8 cellular contexts compared by ENCODE assay signal in genomic region chr11:93740802-93741093, GRCh38. TPM values are rescaled to one million over a fixed set of nuclear protein-coding genes. Genes with fewer than 3 reads are reported as not detected.
DNase-seq lines count a peak whose midpoint lies in the region; ATAC-seq and TF ChIP-seq lines count a peak whose summit lies in the region.

No MANE protein-coding gene starts in this region.

- no peaks in the 10 kb centered on the region for H3K9me2 ChIP-seq in PC-3 (replicated peaks; ENCODE audit: low read length)

- H3K36me3 Mint-ChIP-seq in CD8-positive, alpha-beta T cell: peaks cover 67% of the 10 kb centered on the region
- H3K36me3 Mint-ChIP-seq in activated T-helper 2 cell treated with anti-CD3 and anti-CD28 coated beads, Interferon-gamma antibody, Interleukin-2, Interleukin-4, amounts not matched to agents 10 μg/mL and 5 μg/mL and 100 μg/mL, durations not matched to agents 14 hours and 24 hours and 36 hours (ENCODE audit: low read depth): peaks cover 67% of the 10 kb centered on the region

- no peaks in the 10 kb centered on the region for H3K9me3 ChIP-seq in CD8-positive, alpha-beta T cell (ENCODE audit: low read length)
- no peaks in the 10 kb centered on the region for H3K9me3 ChIP-seq in PC-3 (ENCODE audit: low read length)
- H3K9me3 ChIP-seq in neuron (ENCODE audit: low read length): no peaks in the 10 kb centered on the region
- H3K9me3 ChIP-seq in thoracic aorta: no peaks in the 10 kb centered on the region

- H4K20me1 ChIP-seq in PC-3 (ENCODE audit: low read length): peaks cover 47% of the 10 kb centered on the region

- peak overlapping the region; percentile 95 for H3K4me2 ChIP-seq in PC-3 (ENCODE audit: low read length)

- peak overlapping the region; percentile 89 for H3K27ac ChIP-seq in CD8-positive, alpha-beta T cell (ENCODE audit: low read depth, low read length)
- H3K27ac ChIP-seq in PC-3 (ENCODE audit: low read length): peak overlapping the region; percentile 75
- peak overlapping the region; percentile 81 to 96 for H3K27ac ChIP-seq in thoracic aorta

- H2AFZ ChIP-seq in PC-3 (ENCODE audit: low read length) (peak overlapping the region; percentile 20), neuron (ENCODE audit: low read depth, low read length) (peak overlapping the region; percentile 2)

- peaks cover 52% of the 10 kb centered on the region for H3K4me1 ChIP-seq in CD8-positive, alpha-beta T cell (ENCODE audit: insufficient read depth, low read length)
- H3K4me1 ChIP-seq in PC-3 (ENCODE audit: insufficient read depth, low read length) (peaks cover 35% of the 10 kb centered on the region), neuron (ENCODE audit: insufficient read depth, low read length) (peaks cover 29% of the 10 kb centered on the region), thoracic aorta (ENCODE audit: control insufficient read depth in 1 of 2, low read depth in 2 of 2) (peaks cover 24 to 61% of the 10 kb centered on the region in 2 donors)

- peaks cover 71% of the 10 kb centered on the region for H3K4me1 Mint-ChIP-seq in CD8-positive, alpha-beta T cell (ENCODE audit: low read depth)
- peaks cover 50% of the 10 kb centered on the region for H3K4me1 Mint-ChIP-seq in activated T-helper 2 cell treated with anti-CD3 and anti-CD28 coated beads, Interferon-gamma antibody, Interleukin-2, Interleukin-4, amounts not matched to agents 10 μg/mL and 5 μg/mL and 100 μg/mL, durations not matched to agents 14 hours and 24 hours and 36 hours (ENCODE audit: low read depth)

- peaks cover 30% of the 10 kb centered on the region for H3F3A ChIP-seq in PC-3 (ENCODE audit: low read length, unreplicated experiment)

- peaks cover 30% of the 10 kb centered on the region for H3K36me3 ChIP-seq in CD8-positive, alpha-beta T cell (ENCODE audit: insufficient read depth, low read length)
- H3K36me3 ChIP-seq in PC-3 (ENCODE audit: low read depth, low read length) (peaks cover 46% of the 10 kb centered on the region), neuron (ENCODE audit: insufficient read depth, low read length) (peaks cover 45% of the 10 kb centered on the region), thoracic aorta (peaks cover 9% of the 10 kb centered on the region)

- peak; percentile 37 to 71 (median 59) for DNase-seq in CD8-positive, alpha-beta T cell
- DNase-seq in HPDE6-E6E7 (ENCODE audit: extremely low spot score) (peak; percentile 21), PC-3 (peak; percentile 63), fibroblast of pulmonary artery (ENCODE audit: low read depth) (peak; percentile 71), thoracic aorta (ENCODE audit: low spot score) (no peak)
- peak; percentile 42 for DNase-seq in activated T-helper 2 cell treated with anti-CD3 and anti-CD28 coated beads, Interferon-gamma antibody, Interleukin-2, Interleukin-4, amounts not matched to agents 10 μg/mL and 5 μg/mL and 100 μg/mL, durations not matched to agents 14 hours and 24 hours and 36 hours (ENCODE audit: low spot score)

- TF ChIP-seq CTCF in CD8-positive, alpha-beta T cell (IDR thresholded peaks at IDR 0.05): no peak
- TF ChIP-seq CTCF in PC-3 (conservative IDR thresholded peaks at IDR 0.05; ENCODE audit: low read depth, low read length): peak; percentile 20; the same call in 1 of the 2 replicates
- no peak for TF ChIP-seq CTCF in fibroblast of pulmonary artery (IDR thresholded peaks at IDR 0.05; ENCODE audit: low read length, missing control alignments)
- no peak for TF ChIP-seq CTCF in thoracic aorta (IDR thresholded peaks at IDR 0.05)

- POLR2A ChIA-PET in CD8-positive, alpha-beta T cell (lab: Charles Lee): interaction anchor here (0.6 to 5.3 kb wide), 15 partner anchors 10 to 1491 kb away, joined by 3 to 78 read pairs (median 4); partner anchors contain the start of genes CEP295, MED17, PANX1 and SESN3
- POLR2A ChIA-PET in PC-3 (lab: Charles Lee; ENCODE audit: unreplicated experiment): interaction anchor here (0.7 to 1.5 kb wide), 5 partner anchors 12 to 278 kb away, joined by 3 to 23 read pairs (median 8); partner anchors contain the start of gene MED17

- peak; percentile 37 for ATAC-seq in CD8-positive, alpha-beta T cell
- peak; percentile 31 for ATAC-seq in GM19455 (IDR thresholded peaks at IDR 0.05; ENCODE audit: unreplicated experiment)
- ATAC-seq in PC-3: peak; percentile 27
- no peak for ATAC-seq in thoracic aorta (ENCODE audit: insufficient number of reproducible peaks, low FRiP score, low read depth)

- H3K4me3 Mint-ChIP-seq in CD8-positive, alpha-beta T cell: peak overlapping the region; percentile 100
- peak overlapping the region; percentile 99 for H3K4me3 Mint-ChIP-seq in activated T-helper 2 cell treated with anti-CD3 and anti-CD28 coated beads, Interferon-gamma antibody, Interleukin-2, Interleukin-4, amounts not matched to agents 10 μg/mL and 5 μg/mL and 100 μg/mL, durations not matched to agents 14 hours and 24 hours and 36 hours (ENCODE audit: low read depth)

- H3K27me3 Mint-ChIP-seq in CD8-positive, alpha-beta T cell (ENCODE audit: low read depth): no peaks in the 10 kb centered on the region
- no peaks in the 10 kb centered on the region for H3K27me3 Mint-ChIP-seq in activated T-helper 2 cell treated with anti-CD3 and anti-CD28 coated beads, Interferon-gamma antibody, Interleukin-2, Interleukin-4, amounts not matched to agents 10 μg/mL and 5 μg/mL and 100 μg/mL, durations not matched to agents 14 hours and 24 hours and 36 hours (ENCODE audit: low read depth)

- peak overlapping the region; percentile 100 for H3K27ac Mint-ChIP-seq in CD8-positive, alpha-beta T cell
- H3K27ac Mint-ChIP-seq in activated T-helper 2 cell treated with anti-CD3 and anti-CD28 coated beads, Interferon-gamma antibody, Interleukin-2, Interleukin-4, amounts not matched to agents 10 μg/mL and 5 μg/mL and 100 μg/mL, durations not matched to agents 14 hours and 24 hours and 36 hours: peak overlapping the region; percentile 99

- no peaks in the 10 kb centered on the region for H3K27me3 ChIP-seq in CD8-positive, alpha-beta T cell (ENCODE audit: insufficient read depth, low read length)
- H3K27me3 ChIP-seq in PC-3 (ENCODE audit: low read length): no peaks in the 10 kb centered on the region
- H3K27me3 ChIP-seq in neuron (ENCODE audit: insufficient read depth, low read length): no peaks in the 10 kb centered on the region
- H3K27me3 ChIP-seq in thoracic aorta (replicated peaks; ENCODE audit: insufficient read depth): no peaks in the 10 kb centered on the region

- peak overlapping the region; percentile 99 for H3K9ac ChIP-seq in PC-3 (ENCODE audit: low read length)

- no peaks in the 10 kb centered on the region for H3K9me3 Mint-ChIP-seq in CD8-positive, alpha-beta T cell
- H3K9me3 Mint-ChIP-seq in activated T-helper 2 cell treated with anti-CD3 and anti-CD28 coated beads, Interferon-gamma antibody, Interleukin-2, Interleukin-4, amounts not matched to agents 10 μg/mL and 5 μg/mL and 100 μg/mL, durations not matched to agents 14 hours and 24 hours and 36 hours: no peaks in the 10 kb centered on the region

- H3K79me2 ChIP-seq in PC-3 (ENCODE audit: low read length): peaks cover 82% of the 10 kb centered on the region

- peak overlapping the region; percentile 81 for H3K4me3 ChIP-seq in CD8-positive, alpha-beta T cell (ENCODE audit: low read depth, low read length)
- H3K4me3 ChIP-seq in PC-3 (ENCODE audit: low read length): peak overlapping the region; percentile 96
- peak overlapping the region; percentile 96 for H3K4me3 ChIP-seq in fibroblast of pulmonary artery (replicated peaks; ENCODE audit: low read depth, low read length)
- H3K4me3 ChIP-seq in neuron (ENCODE audit: low read length): peak overlapping the region; percentile 96
- H3K4me3 ChIP-seq in thoracic aorta: peak overlapping the region; percentile 82

- CTCF ChIA-PET in CD8-positive, alpha-beta T cell (lab: Charles Lee): interaction anchor here (0.8 to 1.4 kb wide), 7 partner anchors 12 to 57 kb away, joined by 3 to 10 read pairs (median 3); partner anchors contain the start of gene MED17
- CTCF ChIA-PET in PC-3 (lab: Charles Lee): interaction anchor here (0.6 kb wide), 1 partner anchor 865 kb away, joined by 3 read pairs; no protein-coding TSS in a partner anchor

- intact Hi-C loops in CD8-positive, alpha-beta T cell (cut with DNase I, micrococcal nuclease): loop anchor here (1.0 to 10.0 kb wide), 10 partner anchors 44 to 1234 kb away; partner anchors contain the start of genes ANKRD49 (in 2 of the 2), CEP295 (in 2 of the 2), CWC15 (in 2 of the 2) and KDM4D (in 2 of the 2)
- intact Hi-C loops in PC-3 (cut with micrococcal nuclease): loop anchor here (1.0 to 2.0 kb wide), 3 partner anchors 26 to 110 kb away; partner anchors contain the start of genes MED17 and VSTM5
- intact Hi-C loops in activated T-helper 2 cell treated with anti-CD3 and anti-CD28 coated beads, Interferon-gamma antibody, Interleukin-2, Interleukin-4, amounts not matched to agents 10 μg/mL and 5 μg/mL and 100 μg/mL, durations not matched to agents 14 hours and 24 hours and 36 hours (cut with micrococcal nuclease): loop anchor here (1.0 to 5.0 kb wide), 9 partner anchors 44 to 1327 kb away; partner anchors contain the start of genes ANKRD49, CEP295, FUT4 and MED17

- BruUV-seq in PC-3 (replicated peaks; lab: Mats Ljungman, UMichigan): no TSS peak

RNA-seq across cellular contexts. Expression of gene TAF1D, which starts 0.5 kb away (rescaled TPM):
- 100 to 1,000 TPM; 167 to 190 TPM for total RNA-seq in CD8-positive, alpha-beta T cell
- total RNA-seq in PC-3 (2014; rRNA removed): 117 and 135 TPM in 2 replicates
- total RNA-seq in activated T-helper 2 cell treated with anti-CD3 and anti-CD28 coated beads, Interferon-gamma antibody, Interleukin-2, Interleukin-4, amounts not matched to agents 10 μg/mL and 5 μg/mL and 100 μg/mL, durations not matched to agents 14 hours and 24 hours and 36 hours: 344 TPM in 2 replicates
- 100 to 1,000 TPM in 1 of 2 donors, 10 to 100 TPM in 1; 99.4 to 231 TPM for total RNA-seq in thoracic aorta

RNA-seq across cellular contexts. Expression of gene C11orf54, which starts 0.7 kb away (rescaled TPM):
- total RNA-seq in CD8-positive, alpha-beta T cell: 1 to 10 TPM; 7.7 to 9.4 TPM
- total RNA-seq in PC-3 (2014; rRNA removed): 24.3 and 32.4 TPM in 2 replicates
- 19.3 and 21.2 TPM in 2 replicates for total RNA-seq in activated T-helper 2 cell treated with anti-CD3 and anti-CD28 coated beads, Interferon-gamma antibody, Interleukin-2, Interleukin-4, amounts not matched to agents 10 μg/mL and 5 μg/mL and 100 μg/mL, durations not matched to agents 14 hours and 24 hours and 36 hours
- 10 to 100 TPM; 20.2 to 32.0 TPM for total RNA-seq in thoracic aorta

RNA-seq across cellular contexts. Expression of gene MED17, which starts 43.3 kb away (rescaled TPM):
- 10 to 100 TPM; 63.7 to 65.9 TPM for total RNA-seq in CD8-positive, alpha-beta T cell
- total RNA-seq in PC-3 (2014; rRNA removed) (50.6 and 58.5 TPM in 2 replicates), thoracic aorta (10 to 100 TPM; 12.3 to 32.7 TPM)
- total RNA-seq in activated T-helper 2 cell treated with anti-CD3 and anti-CD28 coated beads, Interferon-gamma antibody, Interleukin-2, Interleukin-4, amounts not matched to agents 10 μg/mL and 5 μg/mL and 100 μg/mL, durations not matched to agents 14 hours and 24 hours and 36 hours: 48.5 and 50.8 TPM in 2 replicates
